In the genomic region with DNA sequence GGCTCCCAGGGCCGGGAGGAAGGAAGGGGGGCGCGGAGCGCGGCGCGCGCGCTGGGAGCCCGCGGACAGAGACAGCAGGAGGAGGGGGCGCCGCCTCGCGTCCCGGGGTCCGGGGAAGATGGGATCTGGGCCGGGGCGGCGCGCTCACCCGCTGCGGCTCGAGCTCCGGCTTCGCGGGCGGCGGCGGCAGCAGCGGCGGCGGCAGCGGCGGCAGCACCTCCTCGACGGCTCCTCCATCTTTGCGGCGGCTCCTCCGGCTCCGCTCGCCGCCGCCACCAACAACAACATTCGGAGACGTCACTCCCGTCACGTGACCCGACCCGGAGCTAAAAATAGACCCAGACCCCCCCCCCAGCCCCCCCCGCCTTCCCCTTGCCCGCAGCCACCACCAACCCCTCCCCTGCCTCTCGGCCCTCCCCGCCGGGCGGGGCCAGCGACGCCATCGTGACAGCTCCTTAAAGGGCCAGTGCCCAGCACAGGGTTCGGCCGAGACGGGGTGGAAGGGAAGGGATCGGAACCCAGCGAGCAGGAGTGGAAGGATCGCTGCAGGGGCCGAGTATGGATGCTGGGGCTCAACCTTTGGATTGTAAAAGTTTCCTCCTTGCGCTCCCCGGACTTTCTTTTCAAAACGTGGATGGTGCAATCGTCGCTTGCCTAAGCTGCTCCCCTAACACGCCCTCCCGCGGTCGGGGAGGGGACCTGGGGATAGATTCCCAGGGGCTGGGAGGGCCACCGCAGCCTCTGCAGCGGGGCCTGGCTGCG, we compare ENCODE assay signal across 8 cellular contexts. TPM values are rescaled to one million over a fixed set of nuclear protein-coding genes. Genes with fewer than 3 reads are reported as not detected.
DNase-seq lines count a peak whose midpoint lies in the region; ATAC-seq lines count a peak whose summit lies in the region.

A gene (minus strand): TSS at position 286 of the 762 bp plus-strand sequence. CDS start 6,126 bp downstream, outside the sequence.

- H3K36me3 ChIP-seq in BLaER1 treated with 17β-estradiol and CSF1 and Interleukin-3, amounts not matched to agents 10 nM and 100 nM = peaks cover 0 to 7% (median 0%) of the 10 kb centered on the region in 11 experiments; a peak in 3 of 22 replicates

- H3K9ac ChIP-seq in BLaER1 treated with 17β-estradiol and CSF1 and Interleukin-3, amounts not matched to agents 10 nM and 100 nM = peak within 1 kb of the TSS; percentile 92 to 98 (median 96)

- intact Hi-C loops in left colon (cut with DNase I, micrococcal nuclease) = no loop called here

- peak within 1 kb of the TSS; percentile 88 to 99 (median 98) for H3K4me2 ChIP-seq in BLaER1 treated with 17β-estradiol and CSF1 and Interleukin-3, amounts not matched to agents 10 nM and 100 nM

- peak; percentile 87 for ATAC-seq in GM19324 (IDR thresholded peaks at IDR 0.05; ENCODE audit: low FRiP score, unreplicated experiment)
- peak; percentile 77 for ATAC-seq in HG03460 (IDR thresholded peaks at IDR 0.05; ENCODE audit: unreplicated experiment)
- ATAC-seq in left colon = peak; percentile 98

- H4K20me1 ChIP-seq in BLaER1 treated with 17β-estradiol and CSF1 and Interleukin-3, amounts not matched to agents 10 nM and 100 nM = peaks cover 17 to 43% (median 33%) of the 10 kb centered on the region in 11 experiments; a peak in 19 of 22 replicates

- no peaks in the 10 kb centered on the region for H3K9me3 ChIP-seq in BLaER1 treated with 17β-estradiol and CSF1 and Interleukin-3, amounts not matched to agents 10 nM and 100 nM (replicated peaks in 1 of 11)

- no peaks in the 10 kb centered on the region for H3K27me3 ChIP-seq in BLaER1 treated with 17β-estradiol and CSF1 and Interleukin-3, amounts not matched to agents 10 nM and 100 nM

- peak within 1 kb of the TSS; percentile 86 to 100 (median 96) for H3K4me3 ChIP-seq in BLaER1 treated with 17β-estradiol and CSF1 and Interleukin-3, amounts not matched to agents 10 nM and 100 nM

- H3K4me1 ChIP-seq in BLaER1 treated with 17β-estradiol and CSF1 and Interleukin-3, amounts not matched to agents 10 nM and 100 nM = peaks cover 28 to 55% (median 51%) of the 10 kb centered on the region in 10 experiments

- peak within 1 kb of the TSS; percentile 89 to 98 (median 95) for H3K27ac ChIP-seq in BLaER1 treated with 17β-estradiol and CSF1 and Interleukin-3, amounts not matched to agents 10 nM and 100 nM
- peak within 1 kb of the TSS; percentile 95 for H3K27ac ChIP-seq in cingulate gyrus (ENCODE audit: low read depth, low read length)

- DNase-seq in NCI-H524 treated with DMSO at 0.1 percent for 48 hours (lab: John Stamatoyannopoulos, UW) (peak; percentile 85), left colon (peak; percentile 96)
- peak; percentile 97 for DNase-seq in activated CD4-positive, alpha-beta T cell treated with anti-CD3 and anti-CD28 coated beads for 48 hours
- peak; percentile 93 to 95 for DNase-seq in stimulated activated CD4-positive, alpha-beta T cell treated with anti-CD3 and anti-CD28 coated beads, Interleukin-1b, Interleukin-23, amount 100 ng/mL, for 4 hours (ENCODE audit: low read depth in 2 of 2)

RNA-seq across cellular contexts. Expression of the gene that starts here (rescaled TPM):
- 10 to 100 TPM; 13.8 to 42.8 TPM for total RNA-seq in left colon

Comparison
In these comparisons a context has a peak if more than half of its experiments do, and no peak if none do; other contexts are left out.
1. Peak in every context shown above with its lines: DNase-seq, ATAC-seq, H3K4me3 ChIP-seq and H3K27ac ChIP-seq.